8 cellular contexts compared by ENCODE assay signal in the genomic region with DNA sequence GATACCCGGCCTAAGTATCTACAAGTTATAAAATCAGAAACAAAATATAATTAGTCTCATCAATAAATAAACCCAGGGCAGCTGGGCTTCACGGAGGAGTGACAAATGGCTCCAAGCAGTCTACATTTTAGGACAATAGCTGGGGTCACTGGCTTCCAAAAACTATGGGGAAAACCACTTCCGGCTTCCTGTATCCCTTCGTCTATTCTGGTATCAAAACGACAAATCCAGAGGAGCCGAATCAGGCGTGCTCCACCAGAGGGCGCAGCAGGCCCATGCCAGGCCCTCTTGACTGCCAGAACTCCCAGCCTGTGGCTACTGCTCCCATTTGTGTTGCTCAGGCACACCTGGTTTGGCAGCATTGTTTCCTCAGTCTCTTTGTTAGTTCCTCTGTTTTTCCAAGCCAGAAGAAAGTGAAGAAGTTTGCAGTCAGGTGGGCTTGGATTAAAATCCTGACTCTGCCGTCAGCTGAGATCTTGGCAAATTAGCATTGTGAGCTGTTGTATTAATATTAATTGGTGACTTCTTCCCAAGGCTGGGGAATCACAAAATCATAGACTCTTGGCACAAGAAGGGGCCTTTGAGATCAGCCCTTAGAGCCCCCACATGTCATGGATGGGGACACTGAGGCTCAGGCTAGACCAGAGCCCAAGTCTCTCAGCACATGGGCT. TPM values are rescaled to one million over a fixed set of nuclear protein-coding genes. Genes with fewer than 3 reads are reported as not detected.
DNase-seq lines count a peak whose midpoint lies in the region; ATAC-seq and TF ChIP-seq lines count a peak whose summit lies in the region.

No MANE protein-coding gene starts in this region.

- peak overlapping the region; percentile 27; the same call in 1 of the 2 replicates for H3K27ac ChIP-seq in RWPE1
- peak overlapping the region in 4 of 5 donors; percentile 28 to 72 (median 60) for H3K27ac ChIP-seq in stomach

- peaks cover 0 to 7% (median 1%) of the 10 kb centered on the region in 4 donors for H3K36me3 ChIP-seq in stomach

- TF ChIP-seq CTCF in GM12801 (IDR thresholded peaks at IDR 0.05; ENCODE audit: extremely low read depth, insufficient read length) = peak; percentile 50
- TF ChIP-seq CTCF in RWPE1 (conservative IDR thresholded peaks at IDR 0.05; ENCODE audit: low read depth) = peak; percentile 99
- TF ChIP-seq CTCF in stomach (IDR thresholded peaks at IDR 0.05) = peak in 5 of 7 experiments; percentile 87 to 93 (median 92)

- peaks cover 0 to 10% (median 4%) of the 10 kb centered on the region in 4 donors for H3K4me1 ChIP-seq in stomach

- POLR2A ChIA-PET in RWPE1 (lab: Yijun Ruan, JAX; ENCODE audit: low non-redundant PET) = interaction anchor here (1.4 kb wide), 1 partner anchor 12 kb away, joined by 3 read pairs; the partner anchor contains the start of gene RAB14

- ATAC-seq in GM18519 (IDR thresholded peaks at IDR 0.05; ENCODE audit: low FRiP score, unreplicated experiment) = no peak

- intact Hi-C loops in stomach (cut with DNase I; ENCODE audit: low total_unique reads) = loop anchor here (5.0 to 10.0 kb wide), 3 partner anchors 54 to 179 kb away; partner anchors contain the start of gene GSN

- no peaks in the 10 kb centered on the region for H3K9me3 ChIP-seq in stomach

- no peaks in the 10 kb centered on the region for H3K27me3 ChIP-seq in stomach

- CTCF ChIA-PET in RWPE1 (lab: Yijun Ruan, JAX) = interaction anchor here (0.5 to 3.3 kb wide), 29 partner anchors 8 to 868 kb away, joined by 3 to 30 read pairs (median 4); partner anchors contain the start of genes GSN and RAB14

- TF ChIP-seq POLR2A in stomach (IDR thresholded peaks at IDR 0.05) = no peak

- no peak overlapping the region for H3K4me3 ChIP-seq in stomach

- no peak for TF ChIP-seq EP300 in stomach (IDR thresholded peaks at IDR 0.05)

- DNase-seq in LoVo (ENCODE audit: low spot score) (peak; percentile 83), RWPE1 (ENCODE audit: low spot score) (peak; percentile 93), foreskin melanocyte (peak; percentile 80), non-pigmented ciliary epithelial cell (ENCODE audit: low read depth) (peak; percentile 57), stomach (peak; percentile 93)
- peak; percentile 46 for DNase-seq in activated effector memory CD4-positive, alpha-beta T cell treated with Interleukin-2 at 50 U/mL for 16 hours

- 19 to 23% (median 20%) methylated on average over 9 of the region's 9 CpGs for WGBS in stomach, 5 donors

RNA-seq across cellular contexts. Expression of gene RAB14, which starts 11.6 kb away (rescaled TPM):
- total RNA-seq in stomach = 10 to 100 TPM; 16.8 to 60.4 (median 34.8) TPM
- polyA plus RNA-seq in stomach = 10 to 100 TPM; 20.3 to 40.9 (median 25.5) TPM

RNA-seq across cellular contexts. Expression of gene GSN, which starts 54.7 kb away (rescaled TPM):
- total RNA-seq in stomach = 100 to 1,000 TPM; 385 to 909 (median 565) TPM
- polyA plus RNA-seq in stomach = 100 to 1,000 TPM; 215 to 742 (median 424) TPM
